Comparison of ENCODE assay signal across 8 cellular contexts in genomic region chr16:67563708-67564468, GRCh38. TPM values are rescaled to one million over a fixed set of nuclear protein-coding genes. Genes with fewer than 3 reads are reported as not detected.
DNase-seq lines count a peak whose midpoint lies in the region; TF ChIP-seq lines count a peak whose summit lies in the region.

No MANE protein-coding gene starts in this region.

- no peaks in the 10 kb centered on the region for H3K9me3 Mint-ChIP-seq in activated T-helper 2 cell treated with anti-CD3 and anti-CD28 coated beads, Interferon-gamma antibody, Interleukin-2, Interleukin-4, amounts not matched to agents 10 μg/mL and 5 μg/mL and 100 μg/mL, durations not matched to agents 14 hours and 24 hours and 36 hours
- H3K9me3 Mint-ChIP-seq in glutamatergic neuron (ENCODE audit: unreplicated experiment), result peaks cover 7% of the 10 kb centered on the region

- peak overlapping the region; percentile 64 for H3K4me3 ChIP-seq in retinal pigment epithelial cell (ENCODE audit: low read length)

- peak overlapping the region; percentile 88 for H3K27ac Mint-ChIP-seq in activated T-helper 2 cell treated with anti-CD3 and anti-CD28 coated beads, Interferon-gamma antibody, Interleukin-2, Interleukin-4, amounts not matched to agents 10 μg/mL and 5 μg/mL and 100 μg/mL, durations not matched to agents 14 hours and 24 hours and 36 hours
- H3K27ac Mint-ChIP-seq in glutamatergic neuron (ENCODE audit: unreplicated experiment), result peak overlapping the region; percentile 86

- no peak for TF ChIP-seq CTCF in glutamatergic neuron (IDR thresholded peaks at IDR 0.05; ENCODE audit: partially characterized antibody, unreplicated experiment)
- no peak for TF ChIP-seq CTCF in retinal pigment epithelial cell (conservative IDR thresholded peaks at IDR 0.05; ENCODE audit: low read depth, low read length)

- H3K36me3 Mint-ChIP-seq in activated T-helper 2 cell treated with anti-CD3 and anti-CD28 coated beads, Interferon-gamma antibody, Interleukin-2, Interleukin-4, amounts not matched to agents 10 μg/mL and 5 μg/mL and 100 μg/mL, durations not matched to agents 14 hours and 24 hours and 36 hours (ENCODE audit: low read depth), result peaks cover 2% of the 10 kb centered on the region
- H3K36me3 Mint-ChIP-seq in glutamatergic neuron (ENCODE audit: unreplicated experiment), result no peaks in the 10 kb centered on the region

- H3K27me3 Mint-ChIP-seq in activated T-helper 2 cell treated with anti-CD3 and anti-CD28 coated beads, Interferon-gamma antibody, Interleukin-2, Interleukin-4, amounts not matched to agents 10 μg/mL and 5 μg/mL and 100 μg/mL, durations not matched to agents 14 hours and 24 hours and 36 hours (ENCODE audit: low read depth), result no peaks in the 10 kb centered on the region
- H3K27me3 Mint-ChIP-seq in glutamatergic neuron (ENCODE audit: unreplicated experiment), result peaks cover 4% of the 10 kb centered on the region

- peaks cover 32% of the 10 kb centered on the region for H3K4me1 Mint-ChIP-seq in activated T-helper 2 cell treated with anti-CD3 and anti-CD28 coated beads, Interferon-gamma antibody, Interleukin-2, Interleukin-4, amounts not matched to agents 10 μg/mL and 5 μg/mL and 100 μg/mL, durations not matched to agents 14 hours and 24 hours and 36 hours (ENCODE audit: low read depth)
- peaks cover 22% of the 10 kb centered on the region for H3K4me1 Mint-ChIP-seq in glutamatergic neuron (ENCODE audit: low read depth, unreplicated experiment)

- DNase-seq in NCI-H1092 treated with DMSO at 0.1 percent for 48 hours (lab: John Stamatoyannopoulos, UW) (peak; percentile 26), NCI-H1092 (lab: John Stamatoyannopoulos, UW) (no peak), NAMALWA (ENCODE audit: low spot score) (peak; percentile 80), glutamatergic neuron (no peak), retinal pigment epithelial cell (ENCODE audit: low read depth) (peak; percentile 23), SHP77 treated with DMSO at 0.1 percent for 48 hours (lab: John Stamatoyannopoulos, UW) (no peak), NCI-H1048 (lab: John Stamatoyannopoulos, UW) (no peak)
- no peak for DNase-seq in activated T-helper 2 cell treated with anti-CD3 and anti-CD28 coated beads, Interferon-gamma antibody, Interleukin-2, Interleukin-4, amounts not matched to agents 10 μg/mL and 5 μg/mL and 100 μg/mL, durations not matched to agents 14 hours and 24 hours and 36 hours (ENCODE audit: low spot score)

- intact Hi-C loops in activated T-helper 2 cell treated with anti-CD3 and anti-CD28 coated beads, Interferon-gamma antibody, Interleukin-2, Interleukin-4, amounts not matched to agents 10 μg/mL and 5 μg/mL and 100 μg/mL, durations not matched to agents 14 hours and 24 hours and 36 hours (cut with micrococcal nuclease), result loop anchor here (2.0 to 5.0 kb wide), 3 partner anchors 81 to 512 kb away; partner anchors contain the start of genes CARMIL2, CENPT and NUTF2

- peak overlapping the region; percentile 86 for H3K4me3 Mint-ChIP-seq in activated T-helper 2 cell treated with anti-CD3 and anti-CD28 coated beads, Interferon-gamma antibody, Interleukin-2, Interleukin-4, amounts not matched to agents 10 μg/mL and 5 μg/mL and 100 μg/mL, durations not matched to agents 14 hours and 24 hours and 36 hours (ENCODE audit: low read depth)
- H3K4me3 Mint-ChIP-seq in glutamatergic neuron (ENCODE audit: unreplicated experiment), result peak overlapping the region; percentile 90

RNA-seq across cellular contexts. Expression of gene CTCF, which starts 1.6 kb away (rescaled TPM):
- total RNA-seq in activated T-helper 2 cell treated with anti-CD3 and anti-CD28 coated beads, Interferon-gamma antibody, Interleukin-2, Interleukin-4, amounts not matched to agents 10 μg/mL and 5 μg/mL and 100 μg/mL, durations not matched to agents 14 hours and 24 hours and 36 hours, result 59.7 and 61.2 TPM in 2 replicates
- 42.8 TPM for total RNA-seq in glutamatergic neuron (ENCODE audit: unreplicated experiment)

RNA-seq across cellular contexts. Expression of gene RIPOR1, which starts 35.3 kb away (rescaled TPM):
- total RNA-seq in activated T-helper 2 cell treated with anti-CD3 and anti-CD28 coated beads, Interferon-gamma antibody, Interleukin-2, Interleukin-4, amounts not matched to agents 10 μg/mL and 5 μg/mL and 100 μg/mL, durations not matched to agents 14 hours and 24 hours and 36 hours, result 25.6 and 26.3 TPM in 2 replicates
- 191 TPM for total RNA-seq in glutamatergic neuron (ENCODE audit: unreplicated experiment)

Comparison
In these comparisons a context has a peak if more than half of its experiments do, and no peak if none do; other contexts are left out.
1. DNase-seq: peak in NCI-H1092 treated with DMSO at 0.1 percent for 48 hours (single experiment), NAMALWA (single experiment) and retinal pigment epithelial cell (single experiment); none in NCI-H1092 (single experiment), activated T-helper 2 cell treated with anti-CD3 and anti-CD28 coated beads, Interferon-gamma antibody, Interleukin-2, Interleukin-4, amounts not matched to agents 10 μg/mL and 5 μg/mL and 100 μg/mL, durations not matched to agents 14 hours and 24 hours and 36 hours (single experiment), glutamatergic neuron (single experiment), SHP77 treated with DMSO at 0.1 percent for 48 hours (single experiment) and NCI-H1048 (single experiment).